In the genomic region with DNA sequence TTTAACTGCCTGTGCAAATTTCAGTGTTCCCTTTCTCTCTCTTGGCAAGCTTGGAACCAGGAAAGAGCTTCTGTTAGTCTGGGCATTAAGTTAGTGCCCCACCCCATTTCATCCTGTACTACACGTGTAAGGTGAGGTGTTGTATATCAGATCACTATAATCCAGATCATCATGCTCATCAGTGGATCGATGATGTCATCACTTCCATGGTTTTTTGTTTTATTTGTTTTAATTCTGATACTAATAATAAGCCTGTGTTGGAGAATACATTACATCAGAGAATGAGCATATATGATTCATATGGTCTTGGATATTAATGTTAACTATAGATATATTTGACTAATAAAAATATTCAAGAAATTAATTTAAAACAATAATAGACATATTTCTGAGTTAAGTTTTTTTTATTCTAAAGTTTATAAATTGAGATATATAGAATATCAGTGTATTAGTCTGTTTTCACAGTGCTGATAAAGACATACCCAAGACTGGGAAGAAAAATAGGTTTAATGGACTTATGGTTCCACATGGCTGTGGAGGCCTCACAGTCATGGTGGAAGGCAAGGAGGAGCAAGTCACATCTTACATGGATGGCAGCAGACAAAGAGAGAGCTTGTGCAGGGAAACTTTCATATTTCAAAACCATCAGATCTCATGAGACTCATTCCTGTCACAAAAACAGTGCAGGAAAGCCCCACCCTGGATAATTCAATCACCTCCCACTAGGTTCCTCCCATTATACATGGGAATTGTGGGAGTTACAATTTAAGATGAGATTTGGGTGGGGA, we compare ENCODE assay signal across 22 cellular contexts.
DNase-seq lines count a peak whose midpoint lies in the region; ATAC-seq, FAIRE-seq and TF ChIP-seq lines count a peak whose summit lies in the region.
"Had no signal": no experiment of that assay in that cellular context is flagged by ENCODE, and none has a peak within 500 bp of the region (broad histone marks: within the 10 kb centered on the region; RNA-seq: fewer than 3 reads in every experiment).

No MANE protein-coding gene starts in this region.

- BruUV-seq in HepG2 (replicated peaks; lab: Mats Ljungman, UMichigan) = no TSS peak

- FAIRE-seq in HepG2 (lab: Jason Lieb, UNC) = no peak
- peak; percentile 80 for FAIRE-seq in TTC549 (lab: Jason Lieb, UNC)
- FAIRE-seq in pancreas (lab: Jason Lieb, UNC) = peak; percentile 29
- no peak for FAIRE-seq in urothelium cell line (lab: Jason Lieb, UNC)

- no peaks in the 10 kb centered on the region for H4K20me1 ChIP-seq in HepG2 (ENCODE audit: insufficient read depth, low read length)

- no peak overlapping the region for H3K27ac ChIP-seq in HepG2 (ENCODE audit: extremely low read length, insufficient read depth, low read length)
- H3K27ac ChIP-seq in right lobe of liver = no peak overlapping the region
- no peak overlapping the region for H3K27ac ChIP-seq in pancreas
- H3K27ac ChIP-seq: C4-2B, HL-60 had no signal

- no peaks in the 10 kb centered on the region for H3K27me3 ChIP-seq in HepG2 (ENCODE audit: control insufficient read depth in 1 of 2, insufficient read depth in 2 of 2, low read length in 2 of 2)
- H3K27me3 ChIP-seq in right lobe of liver = no peaks in the 10 kb centered on the region
- H3K27me3 ChIP-seq in pancreas = no peaks in the 10 kb centered on the region

- ATAC-seq in HepG2 = no peak
- no peak for ATAC-seq in right lobe of liver
- no peak for ATAC-seq in pancreas
- ATAC-seq in HG02642 (IDR thresholded peaks at IDR 0.05; ENCODE audit: poor library complexity, unreplicated experiment) = no peak
- ATAC-seq: HCT116 had no signal

- H2AFZ ChIP-seq in HepG2 (ENCODE audit: low read length) = no peak overlapping the region

- TF ChIP-seq POLR2A in HepG2 (IDR thresholded peaks at IDR 0.05; ENCODE audit: insufficient read depth in 1 of 2, low read depth in 2 of 2, low read length in 2 of 2) = no peak
- no peak for TF ChIP-seq POLR2A in right lobe of liver (IDR thresholded peaks at IDR 0.05)

- H3K4me1 ChIP-seq in HepG2 (ENCODE audit: insufficient read depth, low read length) = no peaks in the 10 kb centered on the region
- no peaks in the 10 kb centered on the region for H3K4me1 ChIP-seq in right lobe of liver
- no peaks in the 10 kb centered on the region for H3K4me1 ChIP-seq in pancreas
- H3K4me1 ChIP-seq: Caco-2 had no signal

- DNase-seq in HepG2 (ENCODE audit: low spot score) = no peak
- DNase-seq in right lobe of liver = no peak
- DNase-seq in pancreas = no peak
- DNase-seq in NCI-H2196 treated with DMSO at 0.1 percent for 48 hours (lab: John Stamatoyannopoulos, UW; ENCODE audit: unreplicated experiment) = no peak
- no peak for DNase-seq in urothelium cell line (ENCODE audit: low spot score)
- DNase-seq: 8988T; ACHN; AML-193; Caco-2; CD4-positive, alpha-beta T cell; DMS153; DMS79 treated with DMSO at 0.1 percent for 48 hours; GF-D8; GOT3; H7; IMR-90; KBM-7 had no signal

- no peak for TF ChIP-seq EP300 in HepG2 (IDR thresholded peaks at IDR 0.05; ENCODE audit: low read depth in 2 of 2, low read length in 2 of 2)
- no peak for TF ChIP-seq EP300 in HepG2 (CRISPR knock-in tag; IDR thresholded peaks at IDR 0.05; ENCODE audit: borderline replicate concordance)

- no peaks in the 10 kb centered on the region for H3K79me2 ChIP-seq in HepG2 (ENCODE audit: insufficient read depth, low read length)

- in situ Hi-C loops in HepG2 (cut with HindIII; ENCODE audit: extremely low pct_ligation_motif_present, low pct_unique_long_range_greater_than_20kb) = no loop called here

- H3K4me3 ChIP-seq in HepG2 (replicated peaks in 1 of 3; ENCODE audit: insufficient read depth in 1 of 3, low read depth in 2 of 3, low read length in 3 of 3) (no peak overlapping the region), right lobe of liver (no peak overlapping the region), pancreas (no peak overlapping the region)

- H3K9me3 ChIP-seq in HepG2 (ENCODE audit: low read length) (peaks cover 24% of the 10 kb centered on the region; the same call in 1 of the 2 replicates), right lobe of liver (no peaks in the 10 kb centered on the region), pancreas (no peaks in the 10 kb centered on the region)
- H3K9me3 ChIP-seq: Caco-2 had no signal

- CTCF ChIA-PET in HepG2 (lab: Yijun Ruan, JAX; ENCODE audit: low intra/inter-chr PET ratio, low total read pairs) = no interaction called here

- 3% methylated on average over 2 of the region's 2 CpGs for WGBS in HepG2 (ENCODE audit: low lambda C conversion rate)
- WGBS in right lobe of liver (ENCODE audit: insufficient coverage, low coverage, low lambda C conversion rate, missing lambda C conversion rate) = 100% methylated on average over 2 of the region's 2 CpGs
- 80 to 94% methylated on average over 2 of the region's 2 CpGs for WGBS in pancreas, 2 donors

- intact Hi-C loops in HepG2 (cut with micrococcal nuclease; ENCODE audit: unreplicated experiment) = no loop called here
- intact Hi-C loops in right lobe of liver (cut with DNase I) = no loop called here
- intact Hi-C loops in pancreas (cut with DNase I) = no loop called here

- H3K36me3 ChIP-seq in HepG2 (replicated peaks in 1 of 2; ENCODE audit: control insufficient read depth in 1 of 2, insufficient read depth in 2 of 2, low read length in 2 of 2) (no peaks in the 10 kb centered on the region), right lobe of liver (no peaks in the 10 kb centered on the region), pancreas (no peaks in the 10 kb centered on the region)

- no peak for TF ChIP-seq CTCF in HepG2 (CRISPR knock-in tag; IDR thresholded peaks at IDR 0.05)
- TF ChIP-seq CTCF in right lobe of liver (IDR thresholded peaks at IDR 0.05) = no peak
- no peak for TF ChIP-seq CTCF in pancreas (IDR thresholded peaks at IDR 0.05)

- no peak for TF ChIP-seq RAD21 in HepG2 (CRISPR knock-in tag; IDR thresholded peaks at IDR 0.05)

- POLR2A ChIA-PET in HepG2 (lab: Yijun Ruan, JAX) = no interaction called here

- H3K9ac ChIP-seq in HepG2 (ENCODE audit: insufficient read depth, low read depth, low read length) = no peak overlapping the region

- H3K4me2 ChIP-seq in HepG2 (ENCODE audit: low read depth, low read length) = no peak overlapping the region

TF ChIP-seq in HepG2, 621 proteins besides CTCF, POLR2A, EP300 and RAD21 (continues in another document):
- TF ChIP-seq ATF7 (IDR thresholded peaks at IDR 0.05) (peak; percentile 96), ATF7 (CRISPR knock-in tag; IDR thresholded peaks at IDR 0.05) (no peak), ZBTB10 (CRISPR knock-in tag; IDR thresholded peaks at IDR 0.05; ENCODE audit: borderline replicate concordance) (no peak), GATAD2A (CRISPR knock-in tag; IDR thresholded peaks at IDR 0.05) (no peak)
